ENCODE assay signal across 8 cellular contexts in the genomic region with DNA sequence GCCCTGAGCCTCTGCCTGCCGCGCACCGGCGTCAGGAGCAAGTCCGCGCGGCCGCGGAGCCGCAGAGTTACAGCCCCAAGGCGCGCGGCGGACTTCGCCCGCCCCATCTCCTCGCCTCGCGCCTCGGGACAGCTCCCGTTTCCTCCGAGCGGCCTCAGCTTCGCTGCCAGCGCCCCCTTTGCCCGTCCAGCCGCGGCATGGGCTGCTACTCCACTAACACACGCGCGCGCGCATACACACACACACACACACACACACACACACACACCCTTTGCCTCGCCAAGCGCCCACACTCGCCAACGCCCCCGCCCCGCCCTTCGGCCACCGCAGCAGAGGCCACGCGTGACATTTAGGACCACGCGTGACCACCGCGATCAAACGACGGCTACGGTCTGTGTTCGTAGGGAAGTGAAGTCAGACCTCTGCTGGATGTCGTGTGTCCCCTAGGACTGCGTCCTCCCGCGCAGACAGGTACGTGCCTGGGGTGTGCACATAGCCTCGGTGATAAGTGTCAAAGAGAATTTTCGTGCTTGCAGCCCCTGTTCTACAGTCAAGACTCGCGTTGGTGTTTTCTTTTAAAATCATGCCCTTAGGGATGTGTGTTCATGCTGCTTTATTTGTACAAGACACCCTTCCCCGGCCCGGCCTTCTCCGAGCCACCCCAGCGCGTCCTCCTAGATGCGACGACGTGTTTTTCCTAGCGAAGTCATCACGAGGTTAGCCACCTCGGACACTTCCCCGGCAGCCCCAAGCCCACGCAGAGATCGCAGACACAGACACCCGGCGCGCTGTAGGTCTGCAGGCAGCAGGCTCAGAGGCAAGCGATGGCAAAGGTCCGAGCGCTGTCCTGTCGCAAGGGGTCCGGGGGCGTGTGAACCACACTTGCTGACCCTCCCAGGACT. TPM values are rescaled to one million over a fixed set of nuclear protein-coding genes. Genes with fewer than 3 reads are reported as not detected.
DNase-seq lines count a peak whose midpoint lies in the region; ATAC-seq and TF ChIP-seq lines count a peak whose summit lies in the region.

No MANE protein-coding gene starts in this region.

- H3K36me3 ChIP-seq in SK-N-MC (ENCODE audit: insufficient read depth, low read length) = no peaks in the 10 kb centered on the region
- no peaks in the 10 kb centered on the region for H3K36me3 ChIP-seq in tibial nerve

- H3K36me3 Mint-ChIP-seq in mesothelial cell of epicardium = no peaks in the 10 kb centered on the region

- ATAC-seq in GM18873 (IDR thresholded peaks at IDR 0.05; ENCODE audit: low FRiP score, unreplicated experiment) = no peak

- H3K9me3 ChIP-seq in SK-N-MC (ENCODE audit: low read depth, low read length) (no peaks in the 10 kb centered on the region), tibial nerve (no peaks in the 10 kb centered on the region)

- TF ChIP-seq POLR2A in tibial nerve (IDR thresholded peaks at IDR 0.05) = no peak

- H3K9ac ChIP-seq in SK-N-MC (ENCODE audit: insufficient read length) = peak overlapping the region; percentile 45

- TF ChIP-seq CTCF in mesothelial cell of epicardium (IDR thresholded peaks at IDR 0.05; ENCODE audit: unreplicated experiment) = no peak
- TF ChIP-seq CTCF in tibial nerve (IDR thresholded peaks at IDR 0.05) = no peak

- H3K4me1 Mint-ChIP-seq in mesothelial cell of epicardium = peaks cover 28% of the 10 kb centered on the region

- peaks cover 0 to 58% (median 28%) of the 10 kb centered on the region in 4 donors for H3K4me1 ChIP-seq in tibial nerve

- H3K27me3 ChIP-seq in tibial nerve = peaks cover 0 to 95% of the 10 kb centered on the region in 2 donors

- H3K27ac ChIP-seq in SK-N-MC = no peak overlapping the region
- H3K27ac ChIP-seq in tibial nerve = peak overlapping the region in 1 of 4 donors; percentile 7

- H3K4me3 ChIP-seq in SK-N-MC = peak overlapping the region; percentile 82
- peak overlapping the region; percentile 38 to 58 (median 48) for H3K4me3 ChIP-seq in tibial nerve

- no peak for TF ChIP-seq EP300 in tibial nerve (IDR thresholded peaks at IDR 0.05)

- no peak overlapping the region for H3K27ac Mint-ChIP-seq in mesothelial cell of epicardium

- no peaks in the 10 kb centered on the region for H3K9me3 Mint-ChIP-seq in mesothelial cell of epicardium

- DNase-seq in GM03348 (ENCODE audit: low spot score) = peak; percentile 74
- DNase-seq in SK-N-MC (ENCODE audit: low read depth, low spot score) = no peak
- DNase-seq in dermis blood vessel endothelial cell = peak; percentile 51
- peak; percentile 34 to 64 for DNase-seq in mesothelial cell of epicardium (ENCODE audit: low spot score in 2 of 2, unreplicated experiment in 2 of 2)
- no peak for DNase-seq in tibial nerve (ENCODE audit: low spot score in 2 of 2)
- DNase-seq in inferior parietal cortex (ENCODE audit: extremely low spot score) = no peak
- no peak for DNase-seq in NK-92 treated with Interleukin-12 subunit alpha and Interleukin-12 subunit beta, amount 100 ng/mL, for 24 hours (lab: John Stamatoyannopoulos, UW)

- H3K4me3 Mint-ChIP-seq in mesothelial cell of epicardium = peak overlapping the region; percentile 68

- WGBS in tibial nerve, 2 donors = 1% methylated on average over 27 to 70 of the region's 83 CpGs

- peaks cover 93% of the 10 kb centered on the region for H3K27me3 Mint-ChIP-seq in mesothelial cell of epicardium (ENCODE audit: low read depth)

RNA-seq across cellular contexts. Expression of gene MKX, which starts 0.9 kb away (rescaled TPM):
- 0.14 TPM in 1 of 2 replicates, not detected in the other for total RNA-seq in dermis blood vessel endothelial cell
- not detected in 3 replicates for total RNA-seq in mesothelial cell of epicardium
- total RNA-seq in tibial nerve = 1 to 10 TPM in 2 of 4 donors, under 1 TPM in 2; 0.63 to 1.2 (median 1.0) TPM

Comparison
In these comparisons a context has a peak if more than half of its experiments do, and no peak if none do; other contexts are left out.
1. DNase-seq: peak in GM03348 (single experiment), dermis blood vessel endothelial cell (single experiment) and mesothelial cell of epicardium (2 of 2); none in SK-N-MC (single experiment), tibial nerve (0 of 2), inferior parietal cortex (single experiment) and NK-92 treated with Interleukin-12 subunit alpha and Interleukin-12 subunit beta, amount 100 ng/mL, for 24 hours (single experiment).